In genomic region chr4:156889616-156890594, GRCh38 we compare ENCODE assay signal across 13 cellular contexts.
DNase-seq lines count a peak whose midpoint lies in the region; ATAC-seq and TF ChIP-seq lines count a peak whose summit lies in the region.
"Had no signal": no experiment of that assay in that cellular context is flagged by ENCODE, and none has a peak within 500 bp of the region (broad histone marks: within the 10 kb centered on the region; RNA-seq: fewer than 3 reads in every experiment).

No MANE protein-coding gene starts in this region.

- H3K4me1 Mint-ChIP-seq in nephron (peaks cover 18% of the 10 kb centered on the region), T-helper 17 cell (no peaks in the 10 kb centered on the region)
- H3K4me1 Mint-ChIP-seq in activated T-helper 1 cell treated with anti-CD3 and anti-CD28 coated beads, Interleukin-12 subunit alpha, Interleukin-12 subunit beta, Interleukin-2, Interleukin-4 antibody, amounts not matched to agents 30 ng/mL and 10 ng/mL and 1 ng/mL, durations not matched to agents 14 hours and 24 hours and 36 hours (ENCODE audit: low read depth), result no peaks in the 10 kb centered on the region
- H3K4me1 Mint-ChIP-seq: naive B cell had no signal

- H3K36me3 ChIP-seq in esophagus muscularis mucosa, result no peaks in the 10 kb centered on the region
- H3K36me3 ChIP-seq: BLaER1 treated with 17β-estradiol and CSF1 and Interleukin-3, amounts not matched to agents 10 nM and 100 nM had no signal

- TF ChIP-seq POLR2A in esophagus muscularis mucosa (IDR thresholded peaks at IDR 0.05; ENCODE audit: low read depth), result no peak
- no peak for TF ChIP-seq POLR2A in erythroblast (IDR thresholded peaks at IDR 0.05; ENCODE audit: low read length)

- H3K9me3 ChIP-seq in esophagus muscularis mucosa (no peaks in the 10 kb centered on the region), T-helper 17 cell (ENCODE audit: control insufficient read depth, low read length, poor library complexity, severe bottlenecking) (no peaks in the 10 kb centered on the region)

- ATAC-seq in T-helper 17 cell, result no peak
- ATAC-seq: GM23338, PC-3 had no signal

- H3K27ac ChIP-seq in esophagus muscularis mucosa (replicated peaks in 1 of 4), result no peak overlapping the region
- H3K27ac ChIP-seq: BLaER1 treated with 17β-estradiol and CSF1 and Interleukin-3, amounts not matched to agents 10 nM and 100 nM had no signal

- TF ChIP-seq CTCF in esophagus muscularis mucosa (IDR thresholded peaks at IDR 0.05), result no peak
- TF ChIP-seq CTCF in nephron (IDR thresholded peaks at IDR 0.05; ENCODE audit: unreplicated experiment in 3 of 3), result no peak

- peak overlapping the region in 2 of 3 experiments; percentile 38 to 39 for H3K27ac Mint-ChIP-seq in nephron
- H3K27ac Mint-ChIP-seq in activated T-helper 1 cell treated with anti-CD3 and anti-CD28 coated beads, Interleukin-12 subunit alpha, Interleukin-12 subunit beta, Interleukin-2, Interleukin-4 antibody, amounts not matched to agents 30 ng/mL and 10 ng/mL and 1 ng/mL, durations not matched to agents 14 hours and 24 hours and 36 hours, result no peak overlapping the region
- no peak overlapping the region for H3K27ac Mint-ChIP-seq in T-helper 17 cell
- H3K27ac Mint-ChIP-seq: GM23338 had no signal

- intact Hi-C loops in esophagus muscularis mucosa (cut with DNase I), result no loop called here
- intact Hi-C loops in activated T-helper 1 cell treated with anti-CD3 and anti-CD28 coated beads, Interleukin-12 subunit alpha, Interleukin-12 subunit beta, Interleukin-2, Interleukin-4 antibody, amounts not matched to agents 30 ng/mL and 10 ng/mL and 1 ng/mL, durations not matched to agents 14 hours and 24 hours and 36 hours (cut with micrococcal nuclease), result no loop called here

- H3K27me3 Mint-ChIP-seq in nephron (ENCODE audit: low read depth) (no peaks in the 10 kb centered on the region), T-helper 17 cell (no peaks in the 10 kb centered on the region)
- H3K27me3 Mint-ChIP-seq in activated T-helper 1 cell treated with anti-CD3 and anti-CD28 coated beads, Interleukin-12 subunit alpha, Interleukin-12 subunit beta, Interleukin-2, Interleukin-4 antibody, amounts not matched to agents 30 ng/mL and 10 ng/mL and 1 ng/mL, durations not matched to agents 14 hours and 24 hours and 36 hours (ENCODE audit: insufficient read depth), result no peaks in the 10 kb centered on the region
- H3K27me3 Mint-ChIP-seq: naive B cell had no signal

- H3K4me1 ChIP-seq in esophagus muscularis mucosa, result peaks cover 6 to 22% (median 11%) of the 10 kb centered on the region in 4 donors

- H3K9me3 Mint-ChIP-seq in nephron, result peaks cover 9% of the 10 kb centered on the region
- H3K9me3 Mint-ChIP-seq in activated T-helper 1 cell treated with anti-CD3 and anti-CD28 coated beads, Interleukin-12 subunit alpha, Interleukin-12 subunit beta, Interleukin-2, Interleukin-4 antibody, amounts not matched to agents 30 ng/mL and 10 ng/mL and 1 ng/mL, durations not matched to agents 14 hours and 24 hours and 36 hours, result no peaks in the 10 kb centered on the region
- H3K9me3 Mint-ChIP-seq: GM23338, naive B cell had no signal

- H3K4me3 Mint-ChIP-seq in nephron, result no peak overlapping the region
- H3K4me3 Mint-ChIP-seq in activated T-helper 1 cell treated with anti-CD3 and anti-CD28 coated beads, Interleukin-12 subunit alpha, Interleukin-12 subunit beta, Interleukin-2, Interleukin-4 antibody, amounts not matched to agents 30 ng/mL and 10 ng/mL and 1 ng/mL, durations not matched to agents 14 hours and 24 hours and 36 hours, result no peak overlapping the region
- H3K4me3 Mint-ChIP-seq in T-helper 17 cell, result no peak overlapping the region
- H3K4me3 Mint-ChIP-seq: GM23338, naive B cell had no signal

- no peak overlapping the region for H3K4me3 ChIP-seq in esophagus muscularis mucosa
- H3K4me3 ChIP-seq: BLaER1 treated with 17β-estradiol and CSF1 and Interleukin-3, amounts not matched to agents 10 nM and 100 nM; GM23338 had no signal

- 55% methylated on average over 8 of the region's 8 CpGs for WGBS in esophagus muscularis mucosa

- H3K36me3 Mint-ChIP-seq in nephron (ENCODE audit: low read depth) (peaks cover 8% of the 10 kb centered on the region), T-helper 17 cell (ENCODE audit: low read depth) (no peaks in the 10 kb centered on the region)
- H3K36me3 Mint-ChIP-seq in activated T-helper 1 cell treated with anti-CD3 and anti-CD28 coated beads, Interleukin-12 subunit alpha, Interleukin-12 subunit beta, Interleukin-2, Interleukin-4 antibody, amounts not matched to agents 30 ng/mL and 10 ng/mL and 1 ng/mL, durations not matched to agents 14 hours and 24 hours and 36 hours (ENCODE audit: low read depth), result no peaks in the 10 kb centered on the region
- H3K36me3 Mint-ChIP-seq: naive B cell had no signal

- DNase-seq in AG08395 (ENCODE audit: low spot score) (peak; percentile 33), NCI-H226 (peak; percentile 35), esophagus muscularis mucosa (ENCODE audit: extremely low spot score) (peak; percentile 92), DMS79 (lab: John Stamatoyannopoulos, UW) (no peak), erythroblast (lab: John Stamatoyannopoulos, UW) (no peak), T-helper 17 cell (no peak)
- no peak for DNase-seq in activated T-helper 1 cell treated with anti-CD3 and anti-CD28 coated beads, Interleukin-12 subunit alpha, Interleukin-12 subunit beta, Interleukin-2, Interleukin-4 antibody, amounts not matched to agents 30 ng/mL and 10 ng/mL and 1 ng/mL, durations not matched to agents 14 hours and 24 hours and 36 hours (ENCODE audit: low spot score)
- DNase-seq: activated CD4-positive, CD25-positive, alpha-beta regulatory T cell; naive B cell; PC-3 had no signal

- no peaks in the 10 kb centered on the region for H3K27me3 ChIP-seq in esophagus muscularis mucosa
- H3K27me3 ChIP-seq: BLaER1 treated with 17β-estradiol and CSF1 and Interleukin-3, amounts not matched to agents 10 nM and 100 nM had no signal

- no peak for TF ChIP-seq EP300 in esophagus muscularis mucosa (IDR thresholded peaks at IDR 0.05)

Comparison
In these comparisons a context has a peak if more than half of its experiments do, and no peak if none do; other contexts are left out.
1. DNase-seq: peak in AG08395 (single experiment), NCI-H226 (single experiment) and esophagus muscularis mucosa (single experiment); none in DMS79 (single experiment), erythroblast (0 of 2), activated T-helper 1 cell treated with anti-CD3 and anti-CD28 coated beads, Interleukin-12 subunit alpha, Interleukin-12 subunit beta, Interleukin-2, Interleukin-4 antibody, amounts not matched to agents 30 ng/mL and 10 ng/mL and 1 ng/mL, durations not matched to agents 14 hours and 24 hours and 36 hours (single experiment) and T-helper 17 cell (0 of 3).
2. H3K27ac Mint-ChIP-seq: peak in nephron (2 of 3); none in activated T-helper 1 cell treated with anti-CD3 and anti-CD28 coated beads, Interleukin-12 subunit alpha, Interleukin-12 subunit beta, Interleukin-2, Interleukin-4 antibody, amounts not matched to agents 30 ng/mL and 10 ng/mL and 1 ng/mL, durations not matched to agents 14 hours and 24 hours and 36 hours (single experiment) and T-helper 17 cell (single experiment).